ENCODE assay signal across 8 cellular contexts in the genomic region with DNA sequence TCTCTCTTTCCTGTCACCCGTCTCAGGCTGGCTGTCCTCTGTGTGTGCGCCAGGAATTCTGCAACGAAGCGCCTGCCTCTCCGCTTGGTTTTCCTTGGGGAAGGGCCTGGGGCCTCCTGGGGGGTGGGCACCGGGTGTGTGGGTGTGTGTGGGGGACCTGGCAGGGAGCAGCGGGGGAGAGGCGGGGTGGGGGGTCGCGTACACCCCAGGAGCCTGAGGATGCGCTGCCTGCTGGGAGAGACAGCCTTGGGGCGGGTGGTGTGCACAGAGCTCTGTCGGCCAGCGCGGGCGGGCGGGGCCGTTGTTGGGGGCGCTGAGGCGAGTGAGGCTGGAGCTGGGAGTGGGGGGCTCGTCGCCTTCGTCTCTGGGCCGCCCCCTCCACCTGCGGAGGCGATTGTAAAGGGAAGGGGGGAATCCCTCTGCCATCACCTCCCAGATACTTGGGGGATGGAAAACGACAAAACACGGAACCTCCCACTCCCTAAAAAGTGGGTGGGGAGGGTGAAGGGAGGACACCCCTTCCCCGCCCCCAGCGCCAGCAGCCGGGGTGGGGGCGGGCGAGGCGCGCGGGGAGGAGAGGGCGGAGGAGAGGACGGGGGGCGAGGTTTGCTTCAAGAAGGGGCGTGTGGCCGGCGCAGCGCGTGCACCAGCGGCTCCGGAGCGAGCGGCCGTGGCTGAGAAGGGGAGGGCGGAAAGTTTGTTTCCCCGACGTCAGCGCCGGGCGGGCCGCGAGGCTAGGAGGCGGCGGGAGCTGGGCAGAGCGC. TPM values are rescaled to one million over a fixed set of nuclear protein-coding genes. Genes with fewer than 3 reads are reported as not detected.
A peak's percentile ranks its signal among the peaks of the same experiment; 100 is the strongest.
DNase-seq lines count a peak whose midpoint lies in the region; ATAC-seq and TF ChIP-seq lines count a peak whose summit lies in the region.

A gene (plus strand): TSS at position 640 of the 764 bp plus-strand sequence. CDS start 221 bp downstream, outside the sequence.

- H3K27me3 ChIP-seq in HAP-1 (ENCODE audit: low read depth) (no peaks in the 10 kb centered on the region), fibroblast of lung (ENCODE audit: control insufficient read depth, insufficient read depth, low read length) (no peaks in the 10 kb centered on the region)

- H3K27me3 Mint-ChIP-seq in activated CD8-positive, alpha-beta T cell treated with anti-CD3 and anti-CD28 coated beads, Interleukin-2, amount 10 ng/mL, durations not matched to agents 7 days and 5 days (ENCODE audit: low read depth): peaks cover 20% of the 10 kb centered on the region
- peaks cover 35% of the 10 kb centered on the region for H3K27me3 Mint-ChIP-seq in progenitor cell of endocrine pancreas

- H3K4me3 Mint-ChIP-seq in activated CD8-positive, alpha-beta T cell treated with anti-CD3 and anti-CD28 coated beads, Interleukin-2, amount 10 ng/mL, durations not matched to agents 7 days and 5 days: peak within 1 kb of the TSS; percentile 61
- peak within 1 kb of the TSS; percentile 29 for H3K4me3 Mint-ChIP-seq in progenitor cell of endocrine pancreas (ENCODE audit: low read depth)

- H3K9me3 ChIP-seq in HAP-1 (no peaks in the 10 kb centered on the region), fibroblast of lung (ENCODE audit: control insufficient read depth, insufficient read depth, low read depth, low read length) (no peaks in the 10 kb centered on the region)

- TF ChIP-seq CTCF in fibroblast of lung (conservative IDR thresholded peaks at IDR 0.05 in 1 of 2, IDR thresholded peaks at IDR 0.05 in 1 of 2; ENCODE audit: low read depth in 1 of 2, low read length in 2 of 2) (no peak), progenitor cell of endocrine pancreas (IDR thresholded peaks at IDR 0.05; ENCODE audit: unreplicated experiment) (no peak)

- H3K27ac Mint-ChIP-seq in activated CD8-positive, alpha-beta T cell treated with anti-CD3 and anti-CD28 coated beads, Interleukin-2, amount 10 ng/mL, durations not matched to agents 7 days and 5 days: no peak within 1 kb of the TSS
- no peak within 1 kb of the TSS for H3K27ac Mint-ChIP-seq in progenitor cell of endocrine pancreas

- peak within 1 kb of the TSS; percentile 46 for H3K9ac ChIP-seq in fibroblast of lung (ENCODE audit: insufficient read depth, low read length)

- ATAC-seq in activated CD8-positive, alpha-beta T cell treated with anti-CD3 and anti-CD28 coated beads, Interleukin-2, amount 10 ng/mL, durations not matched to agents 7 days and 5 days: peak; percentile 81
- ATAC-seq in HG03196 (IDR thresholded peaks at IDR 0.05; ENCODE audit: unreplicated experiment) (no peak), HG02970 (IDR thresholded peaks at IDR 0.05; ENCODE audit: low FRiP score, unreplicated experiment) (no peak)

- DNase-seq in HAP-1 (ENCODE audit: low spot score in 2 of 2): peak in 1 of 2 experiments; percentile 64
- peak; percentile 60 for DNase-seq in activated CD8-positive, alpha-beta T cell treated with anti-CD3 and anti-CD28 coated beads, Interleukin-2, amount 10 ng/mL, durations not matched to agents 7 days and 5 days
- DNase-seq in fibroblast of lung (ENCODE audit: low read depth in 2 of 2): peak in 1 of 2 donors; percentile 63
- no peak for DNase-seq in progenitor cell of endocrine pancreas (ENCODE audit: low spot score, unreplicated experiment)
- no peak for DNase-seq in effector CD4-positive, alpha-beta T cell
- DNase-seq in HPDE6-E6E7 (ENCODE audit: extremely low spot score): no peak

- H2AFZ ChIP-seq in fibroblast of lung (ENCODE audit: low read length): peak within 1 kb of the TSS; percentile 36

- H3K4me3 ChIP-seq in HAP-1 (peak within 1 kb of the TSS; percentile 19), fibroblast of lung (replicated peaks in 1 of 4; ENCODE audit: control extremely low read depth in 1 of 4, insufficient read depth in 1 of 4, low read depth in 3 of 4, low read length in 4 of 4) (peak within 1 kb of the TSS in 3 of 4 experiments; percentile 43 to 64 (median 46))

- CTCF ChIA-PET in activated CD8-positive, alpha-beta T cell treated with anti-CD3 and anti-CD28 coated beads, Interleukin-2, amount 10 ng/mL, durations not matched to agents 7 days and 5 days (lab: Charles Lee): no interaction called here

- no peaks in the 10 kb centered on the region for H3K9me3 Mint-ChIP-seq in activated CD8-positive, alpha-beta T cell treated with anti-CD3 and anti-CD28 coated beads, Interleukin-2, amount 10 ng/mL, durations not matched to agents 7 days and 5 days (ENCODE audit: insufficient read depth)
- no peaks in the 10 kb centered on the region for H3K9me3 Mint-ChIP-seq in progenitor cell of endocrine pancreas (ENCODE audit: low read depth)

- in situ Hi-C loops in HAP-1 (cut with MboI; ENCODE audit: low sequenced_read_pairs): no loop called here

- H3K4me1 Mint-ChIP-seq in activated CD8-positive, alpha-beta T cell treated with anti-CD3 and anti-CD28 coated beads, Interleukin-2, amount 10 ng/mL, durations not matched to agents 7 days and 5 days (ENCODE audit: low read depth): peaks cover 9% of the 10 kb centered on the region
- no peaks in the 10 kb centered on the region for H3K4me1 Mint-ChIP-seq in progenitor cell of endocrine pancreas (ENCODE audit: low read depth)

- H3K4me2 ChIP-seq in fibroblast of lung (ENCODE audit: extremely low read depth, insufficient read depth, low read length): peak within 1 kb of the TSS; percentile 44

- no peaks in the 10 kb centered on the region for H3K79me2 ChIP-seq in fibroblast of lung (ENCODE audit: control insufficient read depth, insufficient read depth, low read length)

- H3K27ac ChIP-seq in fibroblast of lung (ENCODE audit: insufficient read depth, low read length): no peak within 1 kb of the TSS

- H4K20me1 ChIP-seq in fibroblast of lung (ENCODE audit: control insufficient read depth, extremely low read depth, insufficient read depth, low read length): no peaks in the 10 kb centered on the region

- H3K4me1 ChIP-seq in HAP-1 (no peaks in the 10 kb centered on the region), fibroblast of lung (ENCODE audit: control insufficient read depth, extremely low read depth, insufficient read depth, low read length) (no peaks in the 10 kb centered on the region)

- POLR2A ChIA-PET in activated CD8-positive, alpha-beta T cell treated with anti-CD3 and anti-CD28 coated beads, Interleukin-2, amount 10 ng/mL, durations not matched to agents 7 days and 5 days (lab: Charles Lee): no interaction called here

- H3K36me3 ChIP-seq in HAP-1 (replicated peaks): no peaks in the 10 kb centered on the region
- no peaks in the 10 kb centered on the region for H3K36me3 ChIP-seq in fibroblast of lung (ENCODE audit: control insufficient read depth, insufficient read depth, low read length)

- no peaks in the 10 kb centered on the region for H3K36me3 Mint-ChIP-seq in activated CD8-positive, alpha-beta T cell treated with anti-CD3 and anti-CD28 coated beads, Interleukin-2, amount 10 ng/mL, durations not matched to agents 7 days and 5 days (ENCODE audit: low read depth)
- no peaks in the 10 kb centered on the region for H3K36me3 Mint-ChIP-seq in progenitor cell of endocrine pancreas (ENCODE audit: insufficient read depth)

RNA-seq across cellular contexts. Expression of the gene that starts here (rescaled TPM):
- under 1 TPM in 1 of 2 experiments, not detected in 1; 0.21 TPM for total RNA-seq in activated CD8-positive, alpha-beta T cell treated with anti-CD3 and anti-CD28 coated beads, Interleukin-2, amount 10 ng/mL, durations not matched to agents 7 days and 5 days
- total RNA-seq in fibroblast of lung (4.6 and 11.7 TPM in 2 replicates), progenitor cell of endocrine pancreas (0.79 and 0.91 TPM in 2 replicates)
- 3.4 and 4.4 TPM in 2 replicates for polyA plus RNA-seq in fibroblast of lung
- polyA plus RNA-seq in fibroblast of lung (2012): 13.0 and 15.9 TPM in 2 replicates
- 2.3 and 2.7 TPM in 2 replicates for polyA minus RNA-seq in fibroblast of lung (ENCODE audit: low replicate concordance)

Comparison
In these comparisons a context has a peak if more than half of its experiments do, and no peak if none do; other contexts are left out.
1. Peak in DNase-seq and ATAC-seq in activated CD8-positive, alpha-beta T cell treated with anti-CD3 and anti-CD28 coated beads, Interleukin-2, amount 10 ng/mL, durations not matched to agents 7 days and 5 days; RNA of the gene not detected or under 1 TPM.